Comparison of ENCODE assay signal across 18 cellular contexts in genomic region chr22:41905411-41906202, GRCh38. TPM values are rescaled to one million over a fixed set of nuclear protein-coding genes. Genes with fewer than 3 reads are reported as not detected.
DNase-seq lines count a peak whose midpoint lies in the region; ATAC-seq, FAIRE-seq and TF ChIP-seq lines count a peak whose summit lies in the region.
"Had no signal": no experiment of that assay in that cellular context is flagged by ENCODE, and none has a peak within 500 bp of the region (broad histone marks: within the 10 kb centered on the region; RNA-seq: fewer than 3 reads in every experiment).

No MANE protein-coding gene starts in this region.

- TF ChIP-seq POLR2A in GM12892 (IDR thresholded peaks at IDR 0.05; ENCODE audit: low read depth, low read length): peak; percentile 47; the same call in 1 of the 2 replicates

- H3K9me3 Mint-ChIP-seq in activated naive CD8-positive, alpha-beta T cell treated with anti-CD3 and anti-CD28 coated beads, Interleukin-2, amount 10 ng/mL, durations not matched to agents 7 days and 5 days: no peaks in the 10 kb centered on the region
- no peaks in the 10 kb centered on the region for H3K9me3 Mint-ChIP-seq in activated naive CD8-positive, alpha-beta T cell treated with anti-CD3 and anti-CD28 coated beads for 36 hours
- H3K9me3 Mint-ChIP-seq in brain: no peaks in the 10 kb centered on the region
- H3K9me3 Mint-ChIP-seq in type B pancreatic cell: no peaks in the 10 kb centered on the region
- H3K9me3 Mint-ChIP-seq: activated CD4-positive, alpha-beta T cell treated with anti-CD3 and anti-CD28 coated beads, Interleukin-2, amount 10 ng/mL, durations not matched to agents 7 days and 5 days; naive thymus-derived CD4-positive, alpha-beta T cell had no signal

- no peak for DNase-seq in activated naive CD8-positive, alpha-beta T cell treated with anti-CD3 and anti-CD28 coated beads, Interleukin-2, amount 10 ng/mL, durations not matched to agents 7 days and 5 days
- no peak for DNase-seq in activated naive CD8-positive, alpha-beta T cell treated with anti-CD3 and anti-CD28 coated beads for 36 hours
- DNase-seq in GM12892 (ENCODE audit: insufficient read length) (no peak), type B pancreatic cell (ENCODE audit: extremely low spot score, unreplicated experiment) (no peak), CD1c-positive myeloid dendritic cell (ENCODE audit: extremely low spot score) (no peak)
- no peak for DNase-seq in effector CD8-positive, alpha-beta T cell (lab: John Stamatoyannopoulos, UW)
- DNase-seq: activated CD4-positive, alpha-beta T cell treated with anti-CD3 and anti-CD28 coated beads, Interleukin-2, amount 10 ng/mL, durations not matched to agents 7 days and 5 days; EL; glutamatergic neuron; left cardiac atrium; mesendoderm; naive thymus-derived CD4-positive, alpha-beta T cell; NCI-H1417 treated with DMSO at 0.1 percent for 48 hours; NCI-H526 treated with DMSO at 0.1 percent for 48 hours had no signal

- POLR2A ChIA-PET in activated naive CD8-positive, alpha-beta T cell treated with anti-CD3 and anti-CD28 coated beads, Interleukin-2, amount 10 ng/mL, durations not matched to agents 7 days and 5 days (lab: Charles Lee): interaction anchor here (0.7 kb wide), 1 partner anchor 10 kb away, joined by 3 read pairs; no protein-coding TSS in a partner anchor

- H3K27me3 Mint-ChIP-seq in activated naive CD8-positive, alpha-beta T cell treated with anti-CD3 and anti-CD28 coated beads, Interleukin-2, amount 10 ng/mL, durations not matched to agents 7 days and 5 days: peaks cover 10% of the 10 kb centered on the region
- peaks cover 7% of the 10 kb centered on the region for H3K27me3 Mint-ChIP-seq in activated naive CD8-positive, alpha-beta T cell treated with anti-CD3 and anti-CD28 coated beads for 36 hours
- H3K27me3 Mint-ChIP-seq in brain (peaks cover 13% of the 10 kb centered on the region), type B pancreatic cell (peaks cover 9% of the 10 kb centered on the region)

- peaks cover 12% of the 10 kb centered on the region for H3K36me3 Mint-ChIP-seq in activated naive CD8-positive, alpha-beta T cell treated with anti-CD3 and anti-CD28 coated beads, Interleukin-2, amount 10 ng/mL, durations not matched to agents 7 days and 5 days
- no peaks in the 10 kb centered on the region for H3K36me3 Mint-ChIP-seq in activated naive CD8-positive, alpha-beta T cell treated with anti-CD3 and anti-CD28 coated beads for 36 hours
- peaks cover 22% of the 10 kb centered on the region for H3K36me3 Mint-ChIP-seq in brain
- H3K36me3 Mint-ChIP-seq in type B pancreatic cell: peaks cover 5% of the 10 kb centered on the region

- FAIRE-seq in GM12892 (lab: Jason Lieb, UNC): no peak
- FAIRE-seq: colon had no signal

- no peak for TF ChIP-seq CTCF in brain (conservative IDR thresholded peaks at IDR 0.05)
- TF ChIP-seq CTCF in type B pancreatic cell (conservative IDR thresholded peaks at IDR 0.05): no peak

- peaks cover 15% of the 10 kb centered on the region for H3K4me1 Mint-ChIP-seq in activated naive CD8-positive, alpha-beta T cell treated with anti-CD3 and anti-CD28 coated beads, Interleukin-2, amount 10 ng/mL, durations not matched to agents 7 days and 5 days
- H3K4me1 Mint-ChIP-seq in activated naive CD8-positive, alpha-beta T cell treated with anti-CD3 and anti-CD28 coated beads for 36 hours: peaks cover 10% of the 10 kb centered on the region
- no peaks in the 10 kb centered on the region for H3K4me1 Mint-ChIP-seq in brain
- H3K4me1 Mint-ChIP-seq in type B pancreatic cell (ENCODE audit: unreplicated experiment): no peaks in the 10 kb centered on the region

- peak overlapping the region; percentile 60 for H3K27ac Mint-ChIP-seq in activated naive CD8-positive, alpha-beta T cell treated with anti-CD3 and anti-CD28 coated beads, Interleukin-2, amount 10 ng/mL, durations not matched to agents 7 days and 5 days
- H3K27ac Mint-ChIP-seq in activated naive CD8-positive, alpha-beta T cell treated with anti-CD3 and anti-CD28 coated beads for 36 hours: no peak overlapping the region
- peak overlapping the region in 3 of 5 experiments; percentile 7 to 61 (median 55) for H3K27ac Mint-ChIP-seq in brain
- peak overlapping the region; percentile 11 for H3K27ac Mint-ChIP-seq in type B pancreatic cell
- H3K27ac Mint-ChIP-seq: activated CD4-positive, alpha-beta T cell treated with anti-CD3 and anti-CD28 coated beads, Interleukin-2, amount 10 ng/mL, durations not matched to agents 7 days and 5 days had no signal

- no peak overlapping the region for H3K4me3 Mint-ChIP-seq in activated naive CD8-positive, alpha-beta T cell treated with anti-CD3 and anti-CD28 coated beads, Interleukin-2, amount 10 ng/mL, durations not matched to agents 7 days and 5 days
- H3K4me3 Mint-ChIP-seq in activated naive CD8-positive, alpha-beta T cell treated with anti-CD3 and anti-CD28 coated beads for 36 hours: no peak overlapping the region
- H3K4me3 Mint-ChIP-seq in brain: no peak overlapping the region
- no peak overlapping the region for H3K4me3 Mint-ChIP-seq in type B pancreatic cell
- H3K4me3 Mint-ChIP-seq: activated CD4-positive, alpha-beta T cell treated with anti-CD3 and anti-CD28 coated beads, Interleukin-2, amount 10 ng/mL, durations not matched to agents 7 days and 5 days; naive thymus-derived CD4-positive, alpha-beta T cell had no signal

- no peak for ATAC-seq in activated naive CD8-positive, alpha-beta T cell treated with anti-CD3 and anti-CD28 coated beads, Interleukin-2, amount 10 ng/mL, durations not matched to agents 7 days and 5 days (ENCODE audit: low read depth)
- ATAC-seq: left cardiac atrium; naive thymus-derived CD4-positive, alpha-beta T cell had no signal

RNA-seq across cellular contexts. Expression of gene SHISA8, which starts 9.3 kb away (rescaled TPM):
- total RNA-seq in activated naive CD8-positive, alpha-beta T cell treated with anti-CD3 and anti-CD28 coated beads, Interleukin-2, amount 10 ng/mL, durations not matched to agents 7 days and 5 days: not detected
- total RNA-seq in activated naive CD8-positive, alpha-beta T cell treated with anti-CD3 and anti-CD28 coated beads for 36 hours: under 1 TPM; 0.56 to 0.68 TPM
- polyA plus RNA-seq in GM12892 (2012; ENCODE audit: missing spikeins): 0.93 TPM
- polyA plus RNA-seq in brain (ENCODE audit: insufficient read depth, low read depth, low replicate concordance): 4.1 TPM
- 0.22 and 0.45 TPM in 2 replicates for total RNA-seq in type B pancreatic cell (ENCODE audit: low replicate concordance)
- total RNA-seq: activated CD4-positive, alpha-beta T cell treated with anti-CD3 and anti-CD28 coated beads, Interleukin-2, amount 10 ng/mL, durations not matched to agents 7 days and 5 days; fibroblast of lung; M059J had no signal
- polyA plus RNA-seq: fibroblast of lung; naive thymus-derived CD4-positive, alpha-beta T cell had no signal

RNA-seq across cellular contexts. Expression of gene TNFRSF13C, which starts 21.0 kb away (rescaled TPM):
- total RNA-seq in activated naive CD8-positive, alpha-beta T cell treated with anti-CD3 and anti-CD28 coated beads, Interleukin-2, amount 10 ng/mL, durations not matched to agents 7 days and 5 days: 10 to 100 TPM in 1 of 2 experiments, 1 to 10 TPM in 1; 9.9 to 10.1 TPM
- total RNA-seq in activated naive CD8-positive, alpha-beta T cell treated with anti-CD3 and anti-CD28 coated beads for 36 hours: 1 to 10 TPM; 2.2 to 2.3 TPM
- polyA plus RNA-seq in GM12892 (2012; ENCODE audit: missing spikeins): 57.8 TPM
- polyA plus RNA-seq in brain (ENCODE audit: insufficient read depth, low read depth, low replicate concordance): 1.4 TPM
- total RNA-seq in type B pancreatic cell (ENCODE audit: low replicate concordance): 0.79 and 3.4 TPM in 2 replicates

RNA-seq across cellular contexts. Expression of gene CENPM, which starts 41.3 kb away (rescaled TPM):
- total RNA-seq in activated naive CD8-positive, alpha-beta T cell treated with anti-CD3 and anti-CD28 coated beads, Interleukin-2, amount 10 ng/mL, durations not matched to agents 7 days and 5 days: 10 to 100 TPM; 45.4 to 53.2 TPM
- total RNA-seq in activated naive CD8-positive, alpha-beta T cell treated with anti-CD3 and anti-CD28 coated beads for 36 hours: 10 to 100 TPM; 70.5 to 76.5 TPM
- 31.4 TPM for polyA plus RNA-seq in GM12892 (2012; ENCODE audit: missing spikeins)
- 40.5 TPM for polyA plus RNA-seq in brain (ENCODE audit: insufficient read depth, low read depth, low replicate concordance)
- total RNA-seq in type B pancreatic cell (ENCODE audit: low replicate concordance): 12.2 and 29.4 TPM in 2 replicates
